In genomic region chr13:96994030-96994848, GRCh38 we compare ENCODE assay signal across 8 cellular contexts. TPM values are rescaled to one million over a fixed set of nuclear protein-coding genes. Genes with fewer than 3 reads are reported as not detected.
DNase-seq lines count a peak whose midpoint lies in the region; TF ChIP-seq lines count a peak whose summit lies in the region.

TSS of gene OXGR1 (minus strand) at chr13:96994476. CDS start at chr13:96987759, 6,717 bp downstream.

- TF ChIP-seq CTCF in GM10266 (IDR thresholded peaks at IDR 0.05; ENCODE audit: control insufficient read depth, insufficient read depth, low read depth, missing control alignments) (no peak), OCI-LY7 (conservative IDR thresholded peaks at IDR 0.05; ENCODE audit: low read length) (no peak)

- H3K79me2 ChIP-seq in OCI-LY7 (ENCODE audit: insufficient read depth, low read depth, low read length) = no peaks in the 10 kb centered on the region

- H2AFZ ChIP-seq in OCI-LY7 (ENCODE audit: low read length) = no peak within 1 kb of the TSS

- CTCF ChIA-PET in OCI-LY7 (lab: Charles Lee; ENCODE audit: unreplicated experiment) = no interaction called here

- H3K27me3 ChIP-seq in adipocyte (replicated peaks; ENCODE audit: control insufficient read depth, insufficient read depth, low read length) (peaks cover 54% of the 10 kb centered on the region), iPS-15b (ENCODE audit: control insufficient read depth, insufficient read depth, low read length) (peaks cover 79% of the 10 kb centered on the region)

- H3K4me3 ChIP-seq in adipocyte (ENCODE audit: low read length) (no peak within 1 kb of the TSS), iPS-15b (ENCODE audit: low read depth, low read length) (peak within 1 kb of the TSS; percentile 42), skeletal muscle cell (ENCODE audit: low read depth, low read length) (peak within 1 kb of the TSS; percentile 56), OCI-LY7 (ENCODE audit: low read depth, low read length, poor library complexity, severe bottlenecking) (no peak within 1 kb of the TSS)

- BruUV-seq in OCI-LY7 (replicated peaks; lab: Mats Ljungman, UMichigan) = no TSS peak

- no peaks in the 10 kb centered on the region for H4K20me1 ChIP-seq in OCI-LY7 (ENCODE audit: insufficient read depth, low read length)

- H3K9me3 ChIP-seq in adipocyte (ENCODE audit: control insufficient read depth, low read length) (no peaks in the 10 kb centered on the region), iPS-15b (ENCODE audit: control insufficient read depth, insufficient read depth, low read length) (no peaks in the 10 kb centered on the region), OCI-LY7 (ENCODE audit: low read length) (no peaks in the 10 kb centered on the region)

- DNase-seq in GM10266 (ENCODE audit: extremely low spot score) = peak; percentile 4
- DNase-seq in adipocyte (ENCODE audit: low read depth) = peak; percentile 15
- DNase-seq in skeletal muscle cell (ENCODE audit: low read depth) = no peak
- no peak for DNase-seq in middle frontal gyrus (ENCODE audit: extremely low spot score, low spot score)
- no peak for DNase-seq in NCI-H1694 (lab: John Stamatoyannopoulos, UW)
- DNase-seq in GF-D8 (lab: John Stamatoyannopoulos, UW) = no peak
- DNase-seq in OCI-LY7 (ENCODE audit: low spot score) = no peak

- H3K4me2 ChIP-seq in OCI-LY7 (ENCODE audit: low read length) = no peak within 1 kb of the TSS

- no peak within 1 kb of the TSS for H3K27ac ChIP-seq in OCI-LY7 (ENCODE audit: low read depth, low read length, poor library complexity, severe bottlenecking)

- H3K9ac ChIP-seq in adipocyte (ENCODE audit: low read length) = no peak within 1 kb of the TSS
- no peak within 1 kb of the TSS for H3K9ac ChIP-seq in iPS-15b (ENCODE audit: low read depth, low read length)

- intact Hi-C loops in OCI-LY7 (cut with micrococcal nuclease; ENCODE audit: unreplicated experiment) = no loop called here

- no peaks in the 10 kb centered on the region for H3K9me2 ChIP-seq in OCI-LY7 (ENCODE audit: insufficient read depth, low read length)

- H3K36me3 ChIP-seq in adipocyte (ENCODE audit: control insufficient read depth, insufficient read depth, low read length, severe bottlenecking) (no peaks in the 10 kb centered on the region), iPS-15b (ENCODE audit: control insufficient read depth, insufficient read depth, low read length) (no peaks in the 10 kb centered on the region), OCI-LY7 (ENCODE audit: insufficient read depth, low read length) (no peaks in the 10 kb centered on the region)

- H3K4me1 ChIP-seq in adipocyte (ENCODE audit: control insufficient read depth, insufficient read depth, low read length) (peaks cover 3% of the 10 kb centered on the region), iPS-15b (ENCODE audit: control insufficient read depth, insufficient read depth, low read length) (no peaks in the 10 kb centered on the region), OCI-LY7 (ENCODE audit: insufficient read depth, low read length, poor library complexity, severe bottlenecking) (peaks cover 24% of the 10 kb centered on the region)

- POLR2A ChIA-PET in OCI-LY7 (lab: Charles Lee) = no interaction called here

RNA-seq across cellular contexts. Expression of gene OXGR1, which starts in this region (rescaled TPM):
- total RNA-seq in OCI-LY7 (2014; rRNA removed; shearing (Covaris generic)) = not detected in 2 replicates
- not detected in 2 replicates for total RNA-seq in OCI-LY7 (2022)

Comparison
In these comparisons a context has a peak if more than half of its experiments do, and no peak if none do; other contexts are left out.
1. DNase-seq: peak in GM10266 (single experiment) and adipocyte (single experiment); none in skeletal muscle cell (single experiment), middle frontal gyrus (single experiment), NCI-H1694 (single experiment), GF-D8 (single experiment) and OCI-LY7 (single experiment).
2. H3K4me3 ChIP-seq: peak in iPS-15b (single experiment) and skeletal muscle cell (single experiment); none in adipocyte (single experiment) and OCI-LY7 (single experiment).